In genomic region chr4:337932-338758, GRCh38 we compare ENCODE assay signal across 8 cellular contexts. TPM values are rescaled to one million over a fixed set of nuclear protein-coding genes. Genes with fewer than 3 reads are reported as not detected.
A peak's percentile ranks its signal among the peaks of the same experiment; 100 is the strongest.
DNase-seq lines count a peak whose midpoint lies in the region; ATAC-seq and TF ChIP-seq lines count a peak whose summit lies in the region.

No MANE protein-coding gene starts in this region.

- H3K27me3 ChIP-seq in stomach (no peaks in the 10 kb centered on the region), MM.1S (replicated peaks; ENCODE audit: insufficient read depth, low read length) (no peaks in the 10 kb centered on the region)

- ATAC-seq in GM19324 (IDR thresholded peaks at IDR 0.05; ENCODE audit: low FRiP score, unreplicated experiment) (peak; percentile 36), HG03460 (IDR thresholded peaks at IDR 0.05; ENCODE audit: unreplicated experiment) (peak; percentile 30)
- ATAC-seq in naive thymus-derived CD8-positive, alpha-beta T cell: peak; percentile 53 to 56

- no peak for TF ChIP-seq EP300 in stomach (IDR thresholded peaks at IDR 0.05)

- H3K4me2 ChIP-seq in MM.1S (ENCODE audit: low read depth, low read length): no peak overlapping the region

- peak overlapping the region; percentile 92 for H3K4me3 ChIP-seq in AG10803 (ENCODE audit: low read length)
- H3K4me3 ChIP-seq in stomach: peak overlapping the region; percentile 78 to 93 (median 88)
- H3K4me3 ChIP-seq in MM.1S (ENCODE audit: low read length): no peak overlapping the region

- no peak for TF ChIP-seq POLR2A in stomach (IDR thresholded peaks at IDR 0.05)

- no peaks in the 10 kb centered on the region for H4K20me1 ChIP-seq in MM.1S (ENCODE audit: insufficient read depth, low read length)

- H3K4me1 Mint-ChIP-seq in activated CD4-positive, alpha-beta memory T cell treated with anti-CD3 and anti-CD28 coated beads for 36 hours (ENCODE audit: low read depth): peaks cover 11% of the 10 kb centered on the region
- H3K4me1 Mint-ChIP-seq in naive thymus-derived CD8-positive, alpha-beta T cell: peaks cover 19 to 44% (median 37%) of the 10 kb centered on the region in 4 donors

- WGBS in stomach, 5 donors: 2 to 5% (median 2%) methylated on average over 34 to 52 of the region's 52 CpGs

- no peak overlapping the region for H2AFZ ChIP-seq in MM.1S (ENCODE audit: low read length)

- no peaks in the 10 kb centered on the region for H3K27me3 Mint-ChIP-seq in activated CD4-positive, alpha-beta memory T cell treated with anti-CD3 and anti-CD28 coated beads for 36 hours
- peaks cover 0 to 2% (median 0%) of the 10 kb centered on the region in 5 donors for H3K27me3 Mint-ChIP-seq in naive thymus-derived CD8-positive, alpha-beta T cell

- peak overlapping the region; percentile 100 for H3K4me3 Mint-ChIP-seq in activated CD4-positive, alpha-beta memory T cell treated with anti-CD3 and anti-CD28 coated beads for 36 hours
- peak overlapping the region; percentile 94 to 100 (median 99) for H3K4me3 Mint-ChIP-seq in naive thymus-derived CD8-positive, alpha-beta T cell

- no peaks in the 10 kb centered on the region for H3F3A ChIP-seq in MM.1S (ENCODE audit: insufficient read depth, low read length)

- H3K4me1 ChIP-seq in stomach (peaks cover 11 to 32% (median 19%) of the 10 kb centered on the region in 4 donors), MM.1S (ENCODE audit: low read length) (no peaks in the 10 kb centered on the region)

- TF ChIP-seq CTCF in AG10803 (conservative IDR thresholded peaks at IDR 0.05; ENCODE audit: low read length) (no peak), stomach (IDR thresholded peaks at IDR 0.05) (no peak), MM.1S (IDR thresholded peaks at IDR 0.05; ENCODE audit: low read length) (no peak)

- intact Hi-C loops in activated CD4-positive, alpha-beta memory T cell treated with anti-CD3 and anti-CD28 coated beads for 36 hours (cut with micrococcal nuclease): loop anchor here (1.0 to 10.0 kb wide), 4 partner anchors 93 to 337 kb away; partner anchors contain the start of genes ATP5ME, MYL5, PIGG and ZNF721
- intact Hi-C loops in stomach (cut with DNase I; ENCODE audit: low total_unique reads): no loop called here

- CTCF ChIA-PET in activated CD4-positive, alpha-beta memory T cell treated with anti-CD3 and anti-CD28 coated beads for 36 hours (lab: Charles Lee): interaction anchor here (1.0 kb wide), 1 partner anchor 8 kb away, joined by 3 read pairs; no protein-coding TSS in a partner anchor

- H3K36me3 Mint-ChIP-seq in activated CD4-positive, alpha-beta memory T cell treated with anti-CD3 and anti-CD28 coated beads for 36 hours: peaks cover 61% of the 10 kb centered on the region
- peaks cover 42 to 60% (median 44%) of the 10 kb centered on the region in 3 donors for H3K36me3 Mint-ChIP-seq in naive thymus-derived CD8-positive, alpha-beta T cell

- H3K27ac ChIP-seq in epithelial cell of prostate (peak overlapping the region; percentile 42), stomach (peak overlapping the region; percentile 91 to 95 (median 92)), MM.1S (ENCODE audit: low read length) (no peak overlapping the region)

- no peak overlapping the region for H3K9ac ChIP-seq in MM.1S (ENCODE audit: low read length)

- H3K9me2 ChIP-seq in MM.1S (replicated peaks; ENCODE audit: insufficient read depth, low read length): no peaks in the 10 kb centered on the region

- DNase-seq in AG10803 (ENCODE audit: low read depth): peak; percentile 25
- DNase-seq in activated CD4-positive, alpha-beta memory T cell treated with anti-CD3 and anti-CD28 coated beads for 36 hours: peak; percentile 63
- DNase-seq in epithelial cell of prostate (ENCODE audit: low read depth, low spot score): no peak
- peak in 5 of 10 donors; percentile 17 to 59 (median 50) for DNase-seq in naive thymus-derived CD8-positive, alpha-beta T cell
- DNase-seq in stomach: peak; percentile 40
- no peak for DNase-seq in MM.1S

- H3K9me3 ChIP-seq in stomach (peaks cover 0 to 32% (median 17%) of the 10 kb centered on the region in 4 donors), MM.1S (replicated peaks; ENCODE audit: insufficient read depth, low read length) (no peaks in the 10 kb centered on the region)

- H3K79me2 ChIP-seq in MM.1S (ENCODE audit: low read length): no peaks in the 10 kb centered on the region

- H3K27ac Mint-ChIP-seq in activated CD4-positive, alpha-beta memory T cell treated with anti-CD3 and anti-CD28 coated beads for 36 hours: peak overlapping the region; percentile 100
- peak overlapping the region; percentile 95 to 100 (median 99) for H3K27ac Mint-ChIP-seq in naive thymus-derived CD8-positive, alpha-beta T cell

- POLR2A ChIA-PET in activated CD4-positive, alpha-beta memory T cell treated with anti-CD3 and anti-CD28 coated beads for 36 hours (lab: Charles Lee): interaction anchor here (1.0 to 1.9 kb wide), 2 partner anchors 136 to 214 kb away, joined by 6 to 7 read pairs; partner anchors contain the start of gene ZNF718
- POLR2A ChIA-PET in naive thymus-derived CD8-positive, alpha-beta T cell (lab: Charles Lee): interaction anchor here (0.5 to 2.9 kb wide), 10 partner anchors 20 to 326 kb away, joined by 3 to 29 read pairs (median 3); partner anchors contain the start of gene ZNF718

- H3K9me3 Mint-ChIP-seq in activated CD4-positive, alpha-beta memory T cell treated with anti-CD3 and anti-CD28 coated beads for 36 hours: peaks cover 50% of the 10 kb centered on the region
- peaks cover 9 to 67% (median 26%) of the 10 kb centered on the region in 9 donors for H3K9me3 Mint-ChIP-seq in naive thymus-derived CD8-positive, alpha-beta T cell

- H3K36me3 ChIP-seq in stomach (peaks cover 0 to 27% (median 14%) of the 10 kb centered on the region in 4 donors), MM.1S (replicated peaks; ENCODE audit: insufficient read depth, low read length) (no peaks in the 10 kb centered on the region)

RNA-seq across cellular contexts. Expression of gene ZNF141, which starts 0.5 kb away (rescaled TPM):
- 10 to 100 TPM; 22.4 to 24.2 TPM for total RNA-seq in activated CD4-positive, alpha-beta memory T cell treated with anti-CD3 and anti-CD28 coated beads for 36 hours
- total RNA-seq in naive thymus-derived CD8-positive, alpha-beta T cell: 10 to 100 TPM; 66.8 to 69.4 TPM
- polyA plus RNA-seq in naive thymus-derived CD8-positive, alpha-beta T cell: 10 to 100 TPM; 11.6 to 16.4 (median 12.3) TPM
- total RNA-seq in stomach: 10 to 100 TPM; 20.9 to 74.7 (median 31.3) TPM
- 1 to 10 TPM; 2.6 to 4.2 (median 3.4) TPM for polyA plus RNA-seq in stomach

RNA-seq across cellular contexts. Expression of gene ZNF732, which starts 32.9 kb away (rescaled TPM):
- not detected for total RNA-seq in activated CD4-positive, alpha-beta memory T cell treated with anti-CD3 and anti-CD28 coated beads for 36 hours
- total RNA-seq in naive thymus-derived CD8-positive, alpha-beta T cell: not detected
- polyA plus RNA-seq in naive thymus-derived CD8-positive, alpha-beta T cell: not detected
- total RNA-seq in stomach: 1 to 10 TPM in 1 of 5 donors, under 1 TPM in 1, not detected in 3; 0.29 to 5.1 TPM
- under 1 TPM in 1 of 3 donors, not detected in 2; 0.15 TPM for polyA plus RNA-seq in stomach

Comparison
In these comparisons a context has a peak if more than half of its experiments do, and no peak if none do; other contexts are left out.
1. DNase-seq: peak in AG10803 (single experiment), activated CD4-positive, alpha-beta memory T cell treated with anti-CD3 and anti-CD28 coated beads for 36 hours (single experiment) and stomach (single experiment); none in epithelial cell of prostate (single experiment) and MM.1S (single experiment).
2. Peak in every context shown above with its lines, with median percentiles within 50 percentile points of each other: ATAC-seq.